Comparison of ENCODE assay signal across 11 cellular contexts in the genomic region with DNA sequence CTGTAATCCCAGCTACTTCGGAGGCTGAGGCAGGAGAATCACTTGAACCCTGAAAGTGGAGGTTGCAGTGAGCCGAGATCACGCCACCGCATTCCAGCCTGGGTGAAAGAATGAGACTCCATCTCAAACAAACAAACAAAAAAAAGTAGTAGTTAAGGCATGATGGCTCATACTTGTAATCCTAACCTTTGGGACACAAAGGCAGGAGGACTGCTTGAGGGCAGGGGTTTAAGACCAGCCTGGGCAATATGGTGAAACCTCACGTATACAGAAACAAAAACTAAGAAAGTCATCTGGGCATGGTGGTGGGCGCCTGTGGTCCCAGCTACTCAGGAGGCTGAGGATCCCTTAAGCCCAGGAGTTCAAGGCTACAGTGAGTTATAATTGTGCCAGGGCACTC. TPM values are rescaled to one million over a fixed set of nuclear protein-coding genes. Genes with fewer than 3 reads are reported as not detected.
DNase-seq lines count a peak whose midpoint lies in the region; ATAC-seq and TF ChIP-seq lines count a peak whose summit lies in the region.
"Had no signal": no experiment of that assay in that cellular context is flagged by ENCODE, and none has a peak within 500 bp of the region (broad histone marks: within the 10 kb centered on the region; RNA-seq: fewer than 3 reads in every experiment).

No MANE protein-coding gene starts in this region.

- H3K79me2 ChIP-seq in OCI-LY1 (ENCODE audit: insufficient read depth, low read length) = peaks cover 65% of the 10 kb centered on the region
- H3K79me2 ChIP-seq in trophoblast cell (ENCODE audit: control insufficient read depth, insufficient read depth, low read length, poor library complexity) = peaks cover 26% of the 10 kb centered on the region

- intact Hi-C loops in breast epithelium (cut with DNase I; ENCODE audit: low total_unique reads) = no loop called here

- no peak overlapping the region for H3K23ac ChIP-seq in trophoblast cell (ENCODE audit: low read length)

- no peak overlapping the region for H4K12ac ChIP-seq in trophoblast cell (ENCODE audit: low read depth, low read length)

- no peak overlapping the region for H2AK5ac ChIP-seq in trophoblast cell (ENCODE audit: low read length)

- no peaks in the 10 kb centered on the region for H3K9me2 ChIP-seq in OCI-LY1 (ENCODE audit: low read depth, low read length)

- no peak for ATAC-seq in GM21526 (IDR thresholded peaks at IDR 0.05; ENCODE audit: low FRiP score, unreplicated experiment)
- ATAC-seq in GM21367 (IDR thresholded peaks at IDR 0.05; ENCODE audit: unreplicated experiment) = no peak
- ATAC-seq: activated CD4-positive, CD25-positive, alpha-beta regulatory T cell treated with anti-CD3 and anti-CD28 coated beads, Interleukin-2, amount 50 U/mL, for 24 hours; right cardiac atrium had no signal

- peak overlapping the region; percentile 95 for H3K9ac ChIP-seq in OCI-LY1 (ENCODE audit: low read length)
- H3K9ac ChIP-seq in trophoblast cell (ENCODE audit: low read length) = no peak overlapping the region

- H3K9me3 ChIP-seq in OCI-LY1 (ENCODE audit: low read length) = no peaks in the 10 kb centered on the region
- no peaks in the 10 kb centered on the region for H3K9me3 ChIP-seq in breast epithelium
- no peaks in the 10 kb centered on the region for H3K9me3 ChIP-seq in trophoblast cell (ENCODE audit: insufficient read depth, low read depth, low read length)

- in situ Hi-C loops in KBM-7 (cut with MboI; ENCODE audit: low pct_unique_long_range_greater_than_20kb, low sequenced_read_pairs) = no loop called here

- no peak overlapping the region for H2BK120ac ChIP-seq in trophoblast cell (ENCODE audit: insufficient read depth, low read length, poor library complexity)

- H2AFZ ChIP-seq in OCI-LY1 (ENCODE audit: low read length) (no peak overlapping the region), trophoblast cell (ENCODE audit: insufficient read depth, low read length, poor library complexity) (no peak overlapping the region)

- H3K4me2 ChIP-seq in OCI-LY1 (ENCODE audit: low read length) (peak overlapping the region; percentile 85), trophoblast cell (ENCODE audit: low read length) (no peak overlapping the region)

- peak overlapping the region; percentile 4 for H3K27ac Mint-ChIP-seq in T-helper 1 cell treated with Interleukin-12 subunit alpha and Interleukin-12 subunit beta and Interleukin-4 antibody, amounts not matched to agents 30 μg/mL and 1 μg/mL, for 36 hours

- H4K20me1 ChIP-seq in OCI-LY1 (ENCODE audit: insufficient read depth, low read length) = no peaks in the 10 kb centered on the region

- H3F3A ChIP-seq in OCI-LY1 (ENCODE audit: insufficient read depth, low read length) = peaks cover 7% of the 10 kb centered on the region

- H4K8ac ChIP-seq in trophoblast cell (ENCODE audit: low read depth, low read length) = no peak overlapping the region

- H3K4me1 ChIP-seq in OCI-LY1 (ENCODE audit: insufficient read depth, low read length, severe bottlenecking) (peaks cover 64% of the 10 kb centered on the region), breast epithelium (no peaks in the 10 kb centered on the region), trophoblast cell (ENCODE audit: control insufficient read depth in 1 of 2, insufficient read depth in 2 of 2, low read length in 2 of 2) (peaks cover 2 to 4% of the 10 kb centered on the region in 2 experiments)

- no CpG with 5 or more reads among the region's 6 CpGs for WGBS in trophoblast cell (ENCODE audit: extremely low coverage, insufficient coverage, insufficient read length)

- H4K91ac ChIP-seq in trophoblast cell (ENCODE audit: low read depth, low read length) = no peak overlapping the region

- DNase-seq in T-helper 1 cell (no peak), breast epithelium (ENCODE audit: low spot score in 2 of 2) (no peak), trophoblast cell (peak in 1 of 2 donors; percentile 72), KBM-7 (no peak)
- DNase-seq: NCI-H1092 treated with DMSO at 0.1 percent for 48 hours, right cardiac atrium had no signal

- peak overlapping the region; percentile 69 for H3K4me3 Mint-ChIP-seq in T-helper 1 cell treated with Interleukin-12 subunit alpha and Interleukin-12 subunit beta and Interleukin-4 antibody, amounts not matched to agents 30 μg/mL and 1 μg/mL, for 36 hours

- H3K27ac ChIP-seq in OCI-LY1 (ENCODE audit: low read depth, low read length, poor library complexity, severe bottlenecking) = peak overlapping the region; percentile 75
- peak overlapping the region; percentile 48 to 89 for H3K27ac ChIP-seq in breast epithelium
- no peak overlapping the region for H3K27ac ChIP-seq in trophoblast cell (ENCODE audit: low read depth, low read length)

- no peak overlapping the region for H2BK12ac ChIP-seq in trophoblast cell (ENCODE audit: low read length)

- peaks cover 11% of the 10 kb centered on the region for H3K79me1 ChIP-seq in trophoblast cell (ENCODE audit: low read length)

- peaks cover 27% of the 10 kb centered on the region for H3K4me1 Mint-ChIP-seq in T-helper 1 cell treated with Interleukin-12 subunit alpha and Interleukin-12 subunit beta and Interleukin-4 antibody, amounts not matched to agents 30 μg/mL and 1 μg/mL, for 36 hours (ENCODE audit: low read depth)

- H3K4me3 ChIP-seq in OCI-LY1 (ENCODE audit: low read depth, low read length, poor library complexity, severe bottlenecking) (peak overlapping the region; percentile 91), breast epithelium (peak overlapping the region in 1 of 3 donors; percentile 88), trophoblast cell (ENCODE audit: low read depth, low read length) (no peak overlapping the region)

- no peak overlapping the region for H3K14ac ChIP-seq in trophoblast cell (ENCODE audit: low read length)

- H3K36me3 ChIP-seq in OCI-LY1 (ENCODE audit: insufficient read depth, low read length) (peaks cover 55% of the 10 kb centered on the region), breast epithelium (no peaks in the 10 kb centered on the region), trophoblast cell (ENCODE audit: control insufficient read depth in 1 of 2, insufficient read depth in 2 of 2, low read length in 2 of 2) (peaks cover 0 to 10% of the 10 kb centered on the region in 2 experiments)

- H3K4ac ChIP-seq in trophoblast cell (ENCODE audit: low read depth, low read length) = peak overlapping the region; percentile 92

- TF ChIP-seq POLR2A in breast epithelium (IDR thresholded peaks at IDR 0.05) = no peak

- no peak for TF ChIP-seq CTCF in OCI-LY1 (IDR thresholded peaks at IDR 0.05; ENCODE audit: low read length)
- no peak for TF ChIP-seq CTCF in breast epithelium (IDR thresholded peaks at IDR 0.05)

- no peaks in the 10 kb centered on the region for H3K9me3 Mint-ChIP-seq in T-helper 1 cell treated with Interleukin-12 subunit alpha and Interleukin-12 subunit beta and Interleukin-4 antibody, amounts not matched to agents 30 μg/mL and 1 μg/mL, for 36 hours

- no peak overlapping the region for H3K18ac ChIP-seq in trophoblast cell (ENCODE audit: low read length)

- H3K36me3 Mint-ChIP-seq in T-helper 1 cell treated with Interleukin-12 subunit alpha and Interleukin-12 subunit beta and Interleukin-4 antibody, amounts not matched to agents 30 μg/mL and 1 μg/mL, for 36 hours (ENCODE audit: low read depth) = peaks cover 17% of the 10 kb centered on the region

- H3K27me3 Mint-ChIP-seq in T-helper 1 cell treated with Interleukin-12 subunit alpha and Interleukin-12 subunit beta and Interleukin-4 antibody, amounts not matched to agents 30 μg/mL and 1 μg/mL, for 36 hours (ENCODE audit: low read depth) = no peaks in the 10 kb centered on the region

- H2BK5ac ChIP-seq in trophoblast cell (ENCODE audit: low read depth, low read length, poor library complexity) = peak overlapping the region; percentile 10

- H3K27me3 ChIP-seq in OCI-LY1 (ENCODE audit: insufficient read depth, low read length) (no peaks in the 10 kb centered on the region), breast epithelium (no peaks in the 10 kb centered on the region), trophoblast cell (ENCODE audit: insufficient read depth, low read length) (no peaks in the 10 kb centered on the region)

RNA-seq across cellular contexts. Expression of a gene that starts 1.8 kb away (rescaled TPM):
- 10 to 100 TPM; 30.6 to 55.1 (median 55.0) TPM for total RNA-seq in breast epithelium
- 153 and 165 TPM in 2 replicates for polyA plus RNA-seq in trophoblast cell (2013)

RNA-seq across cellular contexts. Expression of a gene that starts 38.2 kb away (rescaled TPM):
- total RNA-seq in breast epithelium = 10 to 100 TPM in 2 of 3 donors, 1 to 10 TPM in 1; 6.1 to 18.4 (median 13.1) TPM
- polyA plus RNA-seq in trophoblast cell (2013) = 20.2 and 22.2 TPM in 2 replicates

RNA-seq across cellular contexts. Expression of a gene that starts 59.1 kb away (rescaled TPM):
- 10 to 100 TPM; 40.2 to 57.7 (median 52.7) TPM for total RNA-seq in breast epithelium
- polyA plus RNA-seq in trophoblast cell (2013) = 36.6 and 36.8 TPM in 2 replicates
